In genomic region chr2:52077159-52077558, GRCh38 we compare ENCODE assay signal across 19 cellular contexts.
"Had no signal": no experiment of that assay in that cellular context is flagged by ENCODE, and none has a peak within 500 bp of the region (broad histone marks: within the 10 kb centered on the region; RNA-seq: fewer than 3 reads in every experiment).

No MANE protein-coding gene starts in this region.

- H3K36me3 Mint-ChIP-seq: memory B cell, mesothelial cell of epicardium, natural killer cell had no signal

- H3K4me3 Mint-ChIP-seq: memory B cell, mesothelial cell of epicardium, natural killer cell, neural crest cell had no signal

- DNase-seq: dorsolateral prefrontal cortex; effector CD8-positive, alpha-beta T cell; foreskin melanocyte; head of caudate nucleus; kidney; left cardiac atrium; left ventricle myocardium inferior; lower lobe of right lung; natural killer cell; right cardiac atrium; small intestine; stimulated activated CD4-positive, alpha-beta T cell treated with anti-CD3 and anti-CD28 coated beads, Interleukin-12 subunit alpha, Interleukin-12 subunit beta, amount 100 ng/mL, for 4 hours; stimulated activated naive CD4-positive, alpha-beta T cell; stomach; substantia nigra; transverse colon had no signal

- H3K27ac Mint-ChIP-seq: memory B cell, mesothelial cell of epicardium, natural killer cell had no signal

- H3K27me3 Mint-ChIP-seq: memory B cell had no signal

- H3K9me3 Mint-ChIP-seq: memory B cell, mesothelial cell of epicardium had no signal

- H3K4me1 Mint-ChIP-seq: mesothelial cell of epicardium, natural killer cell, neural crest cell had no signal

- ATAC-seq: left cardiac atrium, lower lobe of right lung, natural killer cell, right cardiac atrium had no signal
